ENCODE assay signal across 30 cellular contexts in genomic region chr12:92235703-92236472, GRCh38.
"Had no signal": no experiment of that assay in that cellular context is flagged by ENCODE, and none has a peak within 500 bp of the region (broad histone marks: within the 10 kb centered on the region; RNA-seq: fewer than 3 reads in every experiment).

No MANE protein-coding gene starts in this region.

- H3K4me1 Mint-ChIP-seq: activated CD8-positive, alpha-beta memory T cell treated with anti-CD3 and anti-CD28 coated beads, Interleukin-2, amount 10 ng/mL, durations not matched to agents 7 days and 5 days had no signal

- H3K27me3 Mint-ChIP-seq: activated CD4-positive, alpha-beta memory T cell treated with anti-CD3 and anti-CD28 coated beads for 36 hours; activated CD4-positive, alpha-beta T cell treated with anti-CD3 and anti-CD28 coated beads for 36 hours; activated CD4-positive, alpha-beta T cell treated with anti-CD3 and anti-CD28 coated beads, Interleukin-2, amount 10 ng/mL, durations not matched to agents 24 days and 14 days; activated CD8-positive, alpha-beta memory T cell treated with anti-CD3 and anti-CD28 coated beads, Interleukin-2, amount 10 ng/mL, durations not matched to agents 7 days and 5 days; activated naive CD8-positive, alpha-beta T cell treated with anti-CD3 and anti-CD28 coated beads, Interleukin-2, amount 10 ng/mL, durations not matched to agents 7 days and 5 days; effector memory CD8-positive, alpha-beta T cell had no signal

- H3K27ac Mint-ChIP-seq: activated CD4-positive, alpha-beta memory T cell treated with anti-CD3 and anti-CD28 coated beads for 36 hours; activated CD4-positive, alpha-beta T cell treated with anti-CD3 and anti-CD28 coated beads, Interleukin-2, amount 10 ng/mL, durations not matched to agents 24 days and 14 days; activated CD8-positive, alpha-beta memory T cell treated with anti-CD3 and anti-CD28 coated beads, Interleukin-2, amount 10 ng/mL, durations not matched to agents 7 days and 5 days; activated CD8-positive, alpha-beta T cell treated with anti-CD3 and anti-CD28 coated beads, Interleukin-2, amount 10 ng/mL, durations not matched to agents 7 days and 5 days; activated naive CD8-positive, alpha-beta T cell treated with anti-CD3 and anti-CD28 coated beads, Interleukin-2, amount 10 ng/mL, durations not matched to agents 7 days and 5 days; activated T-helper 1 cell treated with anti-CD3 and anti-CD28 coated beads, Interleukin-12 subunit alpha, Interleukin-12 subunit beta, Interleukin-2, Interleukin-4 antibody, amounts not matched to agents 30 ng/mL and 10 ng/mL and 1 ng/mL, durations not matched to agents 14 hours and 24 hours and 36 hours; activated T-helper 2 cell treated with anti-CD3 and anti-CD28 coated beads, Interferon-gamma antibody, Interleukin-2, Interleukin-4, amounts not matched to agents 10 μg/mL and 5 μg/mL and 100 μg/mL, durations not matched to agents 14 hours and 24 hours and 36 hours; brain had no signal

- ATAC-seq: activated CD4-positive, alpha-beta T cell treated with anti-CD3 and anti-CD28 coated beads for 36 hours; activated CD8-positive, alpha-beta memory T cell treated with anti-CD3 and anti-CD28 coated beads, Interleukin-2, amount 10 ng/mL, durations not matched to agents 7 days and 5 days; activated CD8-positive, alpha-beta T cell treated with anti-CD3 and anti-CD28 coated beads, Interleukin-2, amount 10 ng/mL, durations not matched to agents 7 days and 5 days; effector memory CD8-positive, alpha-beta T cell; foreskin keratinocyte; gastroesophageal sphincter had no signal

- H3K4me1 ChIP-seq: ascending aorta, breast epithelium, colonic mucosa, foreskin keratinocyte, gastroesophageal sphincter had no signal

- H3K36me3 Mint-ChIP-seq: activated CD4-positive, alpha-beta memory T cell treated with anti-CD3 and anti-CD28 coated beads for 36 hours; activated CD8-positive, alpha-beta memory T cell treated with anti-CD3 and anti-CD28 coated beads, Interleukin-2, amount 10 ng/mL, durations not matched to agents 7 days and 5 days; brain had no signal

- DNase-seq: activated CD4-positive, alpha-beta memory T cell treated with anti-CD3 and anti-CD28 coated beads for 36 hours; activated CD4-positive, alpha-beta T cell treated with anti-CD3 and anti-CD28 coated beads for 36 hours; activated CD4-positive, alpha-beta T cell treated with anti-CD3 and anti-CD28 coated beads, Interleukin-2, amount 10 ng/mL, durations not matched to agents 24 days and 14 days; activated CD4-positive, CD25-positive, alpha-beta regulatory T cell; activated CD4-positive, CD25-positive, alpha-beta regulatory T cell treated with anti-CD3 and anti-CD28 coated beads, Interleukin-2, amount 50 U/mL, for 72 hours; activated CD8-positive, alpha-beta memory T cell treated with anti-CD3 and anti-CD28 coated beads, Interleukin-2, amount 10 ng/mL, durations not matched to agents 7 days and 5 days; activated CD8-positive, alpha-beta memory T cell treated with anti-CD3 and anti-CD28 coated beads, Interleukin-2, amount 50 U/mL, for 4 hours; activated CD8-positive, alpha-beta T cell treated with anti-CD3 and anti-CD28 coated beads, Interleukin-2, amount 10 ng/mL, durations not matched to agents 7 days and 5 days; activated effector memory CD4-positive, alpha-beta T cell treated with anti-CD3 and anti-CD28 coated beads, Interleukin-2, amount 50 U/mL, for 16 hours; activated naive CD4-positive, alpha-beta T cell treated with anti-CD3 and anti-CD28 coated beads for 36 hours; activated naive CD8-positive, alpha-beta T cell treated with anti-CD3 and anti-CD28 coated beads, Interleukin-2, amount 10 ng/mL, durations not matched to agents 7 days and 5 days; activated T-cell treated with anti-CD3 and anti-CD28 coated beads, Interleukin-2, amount 50 U/mL, for 1 hour; activated T-cell treated with anti-CD3 and anti-CD28 coated beads, Interleukin-2, amount 50 U/mL, for 48 hours; central memory CD4-positive, alpha-beta T cell; cerebellar nuclear complex; colonic mucosa; dermis blood vessel endothelial cell; effector CD4-positive, alpha-beta T cell; effector memory CD8-positive, alpha-beta T cell; erythroblast; foreskin keratinocyte; T-helper 2 cell had no signal

- H3K27me3 ChIP-seq: ascending aorta, breast epithelium, cardiac muscle cell, colonic mucosa, esophagus muscularis mucosa, foreskin keratinocyte, gastroesophageal sphincter had no signal

- H3K4me3 Mint-ChIP-seq: activated CD4-positive, alpha-beta memory T cell treated with anti-CD3 and anti-CD28 coated beads for 36 hours; activated CD4-positive, alpha-beta T cell treated with anti-CD3 and anti-CD28 coated beads for 36 hours; activated CD4-positive, alpha-beta T cell treated with anti-CD3 and anti-CD28 coated beads, Interleukin-2, amount 10 ng/mL, durations not matched to agents 24 days and 14 days; activated CD8-positive, alpha-beta memory T cell treated with anti-CD3 and anti-CD28 coated beads, Interleukin-2, amount 10 ng/mL, durations not matched to agents 7 days and 5 days; activated CD8-positive, alpha-beta T cell treated with anti-CD3 and anti-CD28 coated beads, Interleukin-2, amount 10 ng/mL, durations not matched to agents 7 days and 5 days; activated naive CD4-positive, alpha-beta T cell treated with anti-CD3 and anti-CD28 coated beads for 36 hours; activated naive CD8-positive, alpha-beta T cell treated with anti-CD3 and anti-CD28 coated beads, Interleukin-2, amount 10 ng/mL, durations not matched to agents 7 days and 5 days; activated T-helper 1 cell treated with anti-CD3 and anti-CD28 coated beads, Interleukin-12 subunit alpha, Interleukin-12 subunit beta, Interleukin-2, Interleukin-4 antibody, amounts not matched to agents 30 ng/mL and 10 ng/mL and 1 ng/mL, durations not matched to agents 14 hours and 24 hours and 36 hours; brain; effector memory CD8-positive, alpha-beta T cell had no signal

- H3K9me3 ChIP-seq: ascending aorta, breast epithelium, colonic mucosa, esophagus muscularis mucosa, gastroesophageal sphincter had no signal

- H3K4me3 ChIP-seq: ascending aorta, breast epithelium, cardiac muscle cell, colonic mucosa, esophagus muscularis mucosa, gastroesophageal sphincter had no signal

- H3K36me3 ChIP-seq: ascending aorta, breast epithelium, cardiac muscle cell, colonic mucosa, esophagus muscularis mucosa, gastroesophageal sphincter had no signal

- H3K27ac ChIP-seq: ascending aorta, breast epithelium, cardiac muscle cell, colonic mucosa, esophagus muscularis mucosa, foreskin keratinocyte, gastroesophageal sphincter had no signal

- H3K9me3 Mint-ChIP-seq: activated CD4-positive, alpha-beta memory T cell treated with anti-CD3 and anti-CD28 coated beads for 36 hours; activated naive CD4-positive, alpha-beta T cell treated with anti-CD3 and anti-CD28 coated beads for 36 hours; activated T-helper 1 cell treated with anti-CD3 and anti-CD28 coated beads, Interleukin-12 subunit alpha, Interleukin-12 subunit beta, Interleukin-2, Interleukin-4 antibody, amounts not matched to agents 30 ng/mL and 10 ng/mL and 1 ng/mL, durations not matched to agents 14 hours and 24 hours and 36 hours; activated T-helper 2 cell treated with anti-CD3 and anti-CD28 coated beads, Interferon-gamma antibody, Interleukin-2, Interleukin-4, amounts not matched to agents 10 μg/mL and 5 μg/mL and 100 μg/mL, durations not matched to agents 14 hours and 24 hours and 36 hours; brain; effector memory CD8-positive, alpha-beta T cell had no signal
